Comparison of ENCODE assay signal across 6 cellular contexts in the genomic region with DNA sequence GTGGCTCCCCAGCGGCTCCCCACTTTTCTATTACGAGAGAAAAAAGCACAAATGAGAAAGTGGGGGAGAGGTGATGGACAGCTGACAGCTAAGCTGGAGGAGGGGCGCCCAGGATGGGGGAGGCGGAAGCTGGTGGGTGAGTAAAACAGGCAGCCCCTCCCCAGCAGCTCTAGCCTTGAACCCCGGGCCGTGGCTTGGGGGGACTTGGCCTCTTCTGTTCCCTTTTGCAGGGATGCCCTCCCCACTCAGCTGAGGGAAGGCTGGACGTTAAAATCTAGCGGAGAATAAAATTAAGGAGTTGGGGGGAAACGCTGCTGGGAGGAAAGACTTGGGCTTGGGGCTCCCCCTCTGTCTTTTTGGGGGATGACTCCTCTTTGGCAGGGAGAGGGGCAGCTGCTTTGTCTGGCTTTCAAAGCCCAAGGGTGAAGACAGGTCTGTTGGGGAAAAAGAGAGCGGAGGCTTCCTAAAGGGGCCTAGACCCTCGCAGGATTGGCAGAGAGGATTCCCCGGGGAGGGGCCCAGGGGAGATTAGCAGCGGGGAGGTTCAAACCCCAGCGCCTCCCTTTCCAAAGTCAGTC.
DNase-seq lines count a peak whose midpoint lies in the region; ATAC-seq and TF ChIP-seq lines count a peak whose summit lies in the region.

No MANE protein-coding gene starts in this region.

- no peaks in the 10 kb centered on the region for H3K27me3 Mint-ChIP-seq in effector memory CD8-positive, alpha-beta T cell

- DNase-seq in effector memory CD8-positive, alpha-beta T cell, result peak in 1 of 3 experiments; percentile 16
- no peak for DNase-seq in skeletal muscle cell (ENCODE audit: low read depth)
- DNase-seq in GM10266 (ENCODE audit: extremely low spot score), result no peak
- DNase-seq in NCI-H1930 (lab: John Stamatoyannopoulos, UW), result no peak

- peak overlapping the region; percentile 72 for H3K9ac ChIP-seq in Loucy (ENCODE audit: low read depth, low read length, poor library complexity, severe bottlenecking)

- no peaks in the 10 kb centered on the region for H3K9me3 Mint-ChIP-seq in effector memory CD8-positive, alpha-beta T cell

- H3K4me1 Mint-ChIP-seq in effector memory CD8-positive, alpha-beta T cell (ENCODE audit: low read depth in 2 of 2), result peaks cover 13 to 14% of the 10 kb centered on the region in 2 donors

- H3K36me3 ChIP-seq in Loucy (ENCODE audit: insufficient read depth, low read length), result no peaks in the 10 kb centered on the region; the same call in 1 of the 2 replicates

- peak overlapping the region; percentile 82 to 97 for H3K27ac Mint-ChIP-seq in effector memory CD8-positive, alpha-beta T cell

- peaks cover 17% of the 10 kb centered on the region; the same call in 1 of the 2 replicates for H3K79me2 ChIP-seq in Loucy (ENCODE audit: insufficient read depth, low read length)

- H3K9me3 ChIP-seq in Loucy (ENCODE audit: insufficient read depth, low read depth, low read length), result no peaks in the 10 kb centered on the region

- H3K27me3 ChIP-seq in Loucy (ENCODE audit: insufficient read depth, low read length, poor library complexity, severe bottlenecking), result no peaks in the 10 kb centered on the region

- H3K36me3 Mint-ChIP-seq in effector memory CD8-positive, alpha-beta T cell (ENCODE audit: insufficient read depth), result peaks cover 42% of the 10 kb centered on the region

- no peaks in the 10 kb centered on the region; the same call in 1 of the 2 replicates for H3F3A ChIP-seq in Loucy (ENCODE audit: low read depth)

- H4K20me1 ChIP-seq in Loucy (ENCODE audit: insufficient read depth, low read length, poor library complexity, severe bottlenecking), result peaks cover 11% of the 10 kb centered on the region

- H3K4me2 ChIP-seq in Loucy (ENCODE audit: low read depth, low read length, poor library complexity, severe bottlenecking), result peak overlapping the region; percentile 91

- peak; percentile 2 for ATAC-seq in GM18867 (IDR thresholded peaks at IDR 0.05; ENCODE audit: unreplicated experiment)
- ATAC-seq in effector memory CD8-positive, alpha-beta T cell (replicated peaks), result no peak

- H3K4me1 ChIP-seq in Loucy (ENCODE audit: insufficient read depth, low read length, poor library complexity, severe bottlenecking), result peaks cover 17% of the 10 kb centered on the region

- no peaks in the 10 kb centered on the region for H3K9me2 ChIP-seq in Loucy (replicated peaks; ENCODE audit: low read depth, low read length)

- peak overlapping the region; percentile 91 to 98 for H3K4me3 Mint-ChIP-seq in effector memory CD8-positive, alpha-beta T cell

- H3K4me3 ChIP-seq in Loucy (ENCODE audit: low read length, poor library complexity, severe bottlenecking) (peak overlapping the region; percentile 82), skeletal muscle cell (ENCODE audit: low read depth, low read length) (peak overlapping the region; percentile 82)

- peak overlapping the region; percentile 78 for H2AFZ ChIP-seq in Loucy (ENCODE audit: low read length)

- no peak for TF ChIP-seq CTCF in Loucy (conservative IDR thresholded peaks at IDR 0.05; ENCODE audit: low read length)
- TF ChIP-seq CTCF in GM10266 (IDR thresholded peaks at IDR 0.05; ENCODE audit: control insufficient read depth, insufficient read depth, low read depth, missing control alignments), result no peak
